In the genomic region with DNA sequence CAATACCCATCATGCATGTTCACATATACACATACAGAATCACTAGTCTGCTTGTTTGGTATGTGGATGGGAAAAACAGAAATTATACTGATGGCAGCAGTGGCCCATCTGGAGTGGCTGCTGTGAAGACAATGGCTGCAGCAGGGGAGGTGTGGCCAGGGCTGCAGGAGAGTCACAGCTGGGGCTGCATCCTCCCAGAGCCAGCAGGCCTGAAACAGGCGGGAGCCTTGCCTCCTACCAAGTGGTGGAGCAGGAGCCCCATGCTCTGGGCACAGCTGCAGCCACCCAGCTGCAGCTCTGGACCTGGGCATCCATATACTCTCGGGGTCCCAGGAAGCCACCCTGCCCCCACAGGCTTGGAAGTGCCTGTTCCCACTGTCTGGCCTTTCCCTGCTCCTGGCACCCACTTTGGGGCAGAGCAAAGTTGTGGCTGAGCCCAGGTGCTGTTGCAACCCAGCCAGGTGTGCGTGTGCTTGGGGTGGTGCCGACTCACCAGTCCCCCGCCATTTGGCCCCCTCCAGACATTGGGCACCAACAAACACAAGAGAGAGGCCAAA, we compare ENCODE assay signal across 12 cellular contexts.
A peak's percentile ranks its signal among the peaks of the same experiment; 100 is the strongest.
DNase-seq lines count a peak whose midpoint lies in the region; ATAC-seq and TF ChIP-seq lines count a peak whose summit lies in the region.
"Had no signal": no experiment of that assay in that cellular context is flagged by ENCODE, and none has a peak within 500 bp of the region (broad histone marks: within the 10 kb centered on the region; RNA-seq: fewer than 3 reads in every experiment).

No MANE protein-coding gene starts in this region.

- H3K27ac ChIP-seq in neuronal stem cell (replicated peaks; ENCODE audit: low read length): no peak overlapping the region

- no peaks in the 10 kb centered on the region for H3K9me3 Mint-ChIP-seq in stimulated activated naive CD8-positive, alpha-beta T cell treated with anti-CD3 and anti-CD28 coated beads, Interleukin-15, amount 100 ng/mL, for 72 hours
- no peaks in the 10 kb centered on the region; the same call in 1 of the 2 replicates for H3K9me3 Mint-ChIP-seq in WTC11
- H3K9me3 Mint-ChIP-seq: CD4-positive, alpha-beta T cell had no signal

- CTCF ChIA-PET in WTC11 (lab: Charles Lee): no interaction called here

- WGBS in neuronal stem cell (ENCODE audit: extremely low coverage in 2 of 2, insufficient read length in 2 of 2, insufficient replicate concordance in 1 of 2), 2 donors: no CpG with 5 or more reads among the region's 5 CpGs

- no peaks in the 10 kb centered on the region for H3K36me3 ChIP-seq in neuronal stem cell (replicated peaks in 1 of 2; ENCODE audit: control insufficient read depth in 2 of 2, insufficient read depth in 2 of 2, low read length in 2 of 2)

- POLR2A ChIA-PET in WTC11 (lab: Charles Lee): no interaction called here

- H3K18ac ChIP-seq in neuronal stem cell (ENCODE audit: low read length): no peak overlapping the region

- no peak overlapping the region for H3K4ac ChIP-seq in neuronal stem cell (ENCODE audit: low read length)

- H3K27me3 ChIP-seq in neuronal stem cell (ENCODE audit: control insufficient read depth in 3 of 3, insufficient read depth in 3 of 3, low read depth in 1 of 3, low read length in 3 of 3): no peaks in the 10 kb centered on the region

- peaks cover 0 to 3% of the 10 kb centered on the region in 2 donors for H3K4me1 ChIP-seq in neuronal stem cell (ENCODE audit: control insufficient read depth in 2 of 2, insufficient read depth in 1 of 2, low read depth in 1 of 2, low read length in 2 of 2)

- H2AFZ ChIP-seq in neuronal stem cell (ENCODE audit: low read length): peak overlapping the region; percentile 43

- H3K4me2 ChIP-seq in neuronal stem cell (ENCODE audit: insufficient read depth, low read length, poor library complexity, severe bottlenecking): no peak overlapping the region

- ATAC-seq in stimulated activated naive CD8-positive, alpha-beta T cell treated with anti-CD3 and anti-CD28 coated beads, Interleukin-15, amount 100 ng/mL, for 72 hours: peak; percentile 20
- ATAC-seq in stimulated activated naive CD8-positive, alpha-beta T cell treated with anti-CD3 and anti-CD28 coated beads, Interleukin-15, Interleukin-2, amounts not matched to agents 100 U/mL and 50 U/mL, for 24 hours: no peak
- ATAC-seq in WTC11: peak; percentile 70
- ATAC-seq: HCT116, HepG2 had no signal

- H4K8ac ChIP-seq in neuronal stem cell (ENCODE audit: low read depth, low read length): no peak overlapping the region

- no peak overlapping the region for H4K91ac ChIP-seq in neuronal stem cell (ENCODE audit: low read depth, low read length, poor library complexity)

- no peak for DNase-seq in stimulated activated naive CD8-positive, alpha-beta T cell treated with anti-CD3 and anti-CD28 coated beads, Interleukin-15, amount 100 ng/mL, for 72 hours
- DNase-seq in stimulated activated naive CD8-positive, alpha-beta T cell treated with anti-CD3 and anti-CD28 coated beads, Interleukin-15, Interleukin-2, amounts not matched to agents 100 U/mL and 50 U/mL, for 24 hours: no peak
- DNase-seq in WTC11 (ENCODE audit: low spot score) (no peak), neuronal stem cell (ENCODE audit: low spot score) (no peak), NCI-H1417 treated with DMSO at 0.1 percent for 48 hours (lab: John Stamatoyannopoulos, UW) (no peak), SIG-M5 (lab: John Stamatoyannopoulos, UW) (no peak), DMS79 (lab: John Stamatoyannopoulos, UW) (no peak)
- DNase-seq: C1 segment of cervical spinal cord; CD4-positive, alpha-beta T cell had no signal

- no peak overlapping the region for H3K14ac ChIP-seq in neuronal stem cell (ENCODE audit: low read length)

- H3K9ac ChIP-seq in neuronal stem cell (ENCODE audit: low read depth, low read length, poor library complexity): peak overlapping the region; percentile 64

- peak overlapping the region in 1 of 2 donors; percentile 27 for H3K27ac Mint-ChIP-seq in stimulated activated naive CD8-positive, alpha-beta T cell treated with anti-CD3 and anti-CD28 coated beads, Interleukin-15, amount 100 ng/mL, for 72 hours
- H3K27ac Mint-ChIP-seq in WTC11: no peak overlapping the region
- H3K27ac Mint-ChIP-seq: B cell; CD4-positive, alpha-beta T cell had no signal

- no peak for TF ChIP-seq CTCF in WTC11 (IDR thresholded peaks at IDR 0.05)

- H3K79me1 ChIP-seq in neuronal stem cell (ENCODE audit: low read depth, low read length): no peaks in the 10 kb centered on the region

- peaks cover 7% of the 10 kb centered on the region for H3K27me3 Mint-ChIP-seq in stimulated activated naive CD8-positive, alpha-beta T cell treated with anti-CD3 and anti-CD28 coated beads, Interleukin-15, amount 100 ng/mL, for 72 hours
- H3K27me3 Mint-ChIP-seq in WTC11 (ENCODE audit: low read depth): no peaks in the 10 kb centered on the region
- H3K27me3 Mint-ChIP-seq: CD4-positive, alpha-beta T cell had no signal

- H3K23ac ChIP-seq in neuronal stem cell (ENCODE audit: low read depth, low read length, poor library complexity): no peak overlapping the region

- peaks cover 5% of the 10 kb centered on the region; the same call in 1 of the 2 replicates for H3K36me3 Mint-ChIP-seq in WTC11

- no peak overlapping the region for H2BK120ac ChIP-seq in neuronal stem cell (ENCODE audit: low read depth, low read length)

- no peak overlapping the region for H3K4me3 ChIP-seq in neuronal stem cell (ENCODE audit: low read length in 2 of 2)

- peaks cover 8 to 12% of the 10 kb centered on the region in 2 donors for H3K9me3 ChIP-seq in neuronal stem cell (replicated peaks in 1 of 2; ENCODE audit: control insufficient read depth in 2 of 2, insufficient read depth in 1 of 2, low read depth in 1 of 2, low read length in 2 of 2)

- H2BK12ac ChIP-seq in neuronal stem cell (ENCODE audit: low read length): no peak overlapping the region

- H3K4me3 Mint-ChIP-seq in stimulated activated naive CD8-positive, alpha-beta T cell treated with anti-CD3 and anti-CD28 coated beads, Interleukin-15, amount 100 ng/mL, for 72 hours: no peak overlapping the region
- H3K4me3 Mint-ChIP-seq in WTC11: no peak overlapping the region
- H3K4me3 Mint-ChIP-seq: B cell; CD4-positive, alpha-beta T cell had no signal

- no peaks in the 10 kb centered on the region for H3K4me1 Mint-ChIP-seq in stimulated activated naive CD8-positive, alpha-beta T cell treated with anti-CD3 and anti-CD28 coated beads, Interleukin-15, amount 100 ng/mL, for 72 hours
- H3K4me1 Mint-ChIP-seq in WTC11: 0 out of 2 replicates have a peak, but pooled peaks cover 3% of the 10 kb centered on the region
- H3K4me1 Mint-ChIP-seq: B cell had no signal

- no peak overlapping the region for H2BK5ac ChIP-seq in neuronal stem cell (ENCODE audit: low read length)

- no peak overlapping the region for H2AK5ac ChIP-seq in neuronal stem cell (ENCODE audit: low read depth, low read length)

- H2BK15ac ChIP-seq in neuronal stem cell (ENCODE audit: low read length): no peak overlapping the region

TF ChIP-seq in WTC11, 78 proteins besides CTCF, POLR2A, EP300 and RAD21:
- TF ChIP-seq SMAD4 (CRISPR knock-in tag; IDR thresholded peaks at IDR 0.05): no peak
